In genomic region chr10:29553116-29553515, GRCh38 we compare ENCODE assay signal across 5 cellular contexts.
DNase-seq lines count a peak whose midpoint lies in the region; ATAC-seq and TF ChIP-seq lines count a peak whose summit lies in the region.
"Not testable (repeated sequence)": the region's sequence is repeated elsewhere in the genome, so short reads cannot be mapped to it uniquely, and the experiment has no call there.

No MANE protein-coding gene starts in this region.

- TF ChIP-seq POLR2A in esophagus muscularis mucosa (IDR thresholded peaks at IDR 0.05; ENCODE audit: low read depth); gastrocnemius medialis (IDR thresholded peaks at IDR 0.05): not testable (repeated sequence)

- peaks cover 18% of the 10 kb centered on the region for H3K36me3 Mint-ChIP-seq in T-helper 2 cell treated with Interferon-gamma antibody and Interleukin-4, amounts not matched to agents 5 μg/mL and 100 μg/mL, for 36 hours (ENCODE audit: low read depth)

- in situ Hi-C loops in gastrocnemius medialis (cut with MboI; ENCODE audit: low sequenced_read_pairs in 4 of 4), result not testable (repeated sequence)

- H3K9ac ChIP-seq in parathyroid adenoma, result not testable (repeated sequence)

- peaks cover 26% of the 10 kb centered on the region for H3K4me1 Mint-ChIP-seq in T-helper 2 cell treated with Interferon-gamma antibody and Interleukin-4, amounts not matched to agents 5 μg/mL and 100 μg/mL, for 36 hours (ENCODE audit: low read depth)

- ATAC-seq in gastrocnemius medialis, result not testable (repeated sequence)

- DNase-seq in SJCRH30, result peak; percentile 13 to 16
- DNase-seq in T-helper 2 cell treated with Interferon-gamma antibody and Interleukin-4, amounts not matched to agents 5 μg/mL and 100 μg/mL, for 36 hours (ENCODE audit: low spot score); esophagus muscularis mucosa (ENCODE audit: extremely low spot score); gastrocnemius medialis: not testable (repeated sequence)

- not testable (repeated sequence) for H3K4me3 Mint-ChIP-seq in T-helper 2 cell treated with Interferon-gamma antibody and Interleukin-4, amounts not matched to agents 5 μg/mL and 100 μg/mL, for 36 hours

- not testable (repeated sequence) for H3K79me2 ChIP-seq in parathyroid adenoma

- H3K4me3 ChIP-seq in SJCRH30; esophagus muscularis mucosa; parathyroid adenoma (ENCODE audit: low read depth, low read length); gastrocnemius medialis: not testable (repeated sequence)

- H3K4me2 ChIP-seq in parathyroid adenoma (ENCODE audit: low read length), result not testable (repeated sequence)

- H3K27ac ChIP-seq in SJCRH30, result peak overlapping the region; percentile 17; the same call in 1 of the 2 replicates
- peak overlapping the region; percentile 51 to 71 (median 58) for H3K27ac ChIP-seq in esophagus muscularis mucosa (replicated peaks in 1 of 4)
- H3K27ac ChIP-seq in parathyroid adenoma, result peak overlapping the region; percentile 36
- peak overlapping the region; percentile 74 to 82 (median 81) for H3K27ac ChIP-seq in gastrocnemius medialis

- not testable (repeated sequence) for H3K27me3 Mint-ChIP-seq in T-helper 2 cell treated with Interferon-gamma antibody and Interleukin-4, amounts not matched to agents 5 μg/mL and 100 μg/mL, for 36 hours (ENCODE audit: low read depth)

- intact Hi-C loops in esophagus muscularis mucosa (cut with DNase I); gastrocnemius medialis (cut with DNase I; ENCODE audit: low total_unique reads): not testable (repeated sequence)

- not testable (repeated sequence) for H3K27me3 ChIP-seq in SJCRH30; esophagus muscularis mucosa; parathyroid adenoma (ENCODE audit: control insufficient read depth, insufficient read depth, low read length); gastrocnemius medialis

- H3K27ac Mint-ChIP-seq in T-helper 2 cell treated with Interferon-gamma antibody and Interleukin-4, amounts not matched to agents 5 μg/mL and 100 μg/mL, for 36 hours, result peak overlapping the region; percentile 63

- TF ChIP-seq CTCF in esophagus muscularis mucosa (IDR thresholded peaks at IDR 0.05); parathyroid adenoma (IDR thresholded peaks at IDR 0.05); gastrocnemius medialis (IDR thresholded peaks at IDR 0.05 in 4 of 5, conservative IDR thresholded peaks at IDR 0.05 in 1 of 5): not testable (repeated sequence)

- WGBS in esophagus muscularis mucosa, result 80% methylated on average over 9 of the region's 9 CpGs

- not testable (repeated sequence) for H3K9me3 ChIP-seq in SJCRH30 (replicated peaks); esophagus muscularis mucosa; parathyroid adenoma (ENCODE audit: control insufficient read depth, low read length); gastrocnemius medialis

- not testable (repeated sequence) for H2AFZ ChIP-seq in parathyroid adenoma

- not testable (repeated sequence) for TF ChIP-seq EP300 in esophagus muscularis mucosa (IDR thresholded peaks at IDR 0.05)

- H3K9me3 Mint-ChIP-seq in T-helper 2 cell treated with Interferon-gamma antibody and Interleukin-4, amounts not matched to agents 5 μg/mL and 100 μg/mL, for 36 hours, result not testable (repeated sequence)

- H3K4me1 ChIP-seq in SJCRH30, result not testable (repeated sequence)
- H3K4me1 ChIP-seq in esophagus muscularis mucosa, result peaks cover 16 to 79% (median 68%) of the 10 kb centered on the region in 4 donors
- H3K4me1 ChIP-seq in parathyroid adenoma, result peaks cover 13% of the 10 kb centered on the region
- peaks cover 59 to 72% of the 10 kb centered on the region in 2 donors for H3K4me1 ChIP-seq in gastrocnemius medialis

- H3K36me3 ChIP-seq in SJCRH30 (peaks cover 45% of the 10 kb centered on the region), esophagus muscularis mucosa (peaks cover 37 to 62% (median 48%) of the 10 kb centered on the region in 4 donors), gastrocnemius medialis (peaks cover 2 to 66% of the 10 kb centered on the region in 2 donors)
- H3K36me3 ChIP-seq in parathyroid adenoma (ENCODE audit: control insufficient read depth, insufficient read depth, low read length), result not testable (repeated sequence)

Comparison
In these comparisons a context has a peak if more than half of its experiments do, and no peak if none do; other contexts are left out.
1. H3K27ac ChIP-seq: peak in every context shown above with its lines; median percentile 81 in gastrocnemius medialis; 58 in esophagus muscularis mucosa; 36 in parathyroid adenoma; 17 in SJCRH30.